Comparison of ENCODE assay signal across 8 cellular contexts in the genomic region with DNA sequence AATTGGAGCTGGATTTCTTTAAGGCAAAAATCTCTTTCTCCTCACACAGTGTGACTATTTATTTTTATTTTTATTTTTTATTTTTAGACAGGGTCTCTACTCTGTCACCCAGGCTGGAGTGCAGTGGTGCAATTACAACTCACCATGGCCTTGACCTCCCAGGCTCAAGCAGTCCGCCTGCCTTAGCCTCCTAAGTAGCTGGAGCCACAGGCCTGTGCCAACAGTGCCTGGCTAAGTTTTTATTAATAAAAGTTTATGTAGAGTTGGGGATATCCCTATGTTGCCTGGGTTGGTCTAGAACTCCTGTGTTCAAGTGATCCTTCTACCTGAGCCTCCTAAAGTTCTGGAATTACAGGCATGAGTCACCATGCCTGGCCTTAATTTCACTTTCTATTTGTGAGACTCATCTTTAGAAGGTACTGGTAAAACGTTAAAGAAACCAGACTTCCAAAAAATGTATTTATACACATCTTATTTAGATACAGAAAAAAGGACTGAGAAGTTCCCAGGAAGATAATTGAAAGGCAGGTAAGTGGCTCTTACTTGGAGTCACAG.
A peak's percentile ranks its signal among the peaks of the same experiment; 100 is the strongest.
DNase-seq lines count a peak whose midpoint lies in the region; ATAC-seq and TF ChIP-seq lines count a peak whose summit lies in the region.
"Not testable (repeated sequence)": the region's sequence is repeated elsewhere in the genome, so short reads cannot be mapped to it uniquely, and the experiment has no call there.

No MANE protein-coding gene starts in this region.

- ATAC-seq in GM19395 (IDR thresholded peaks at IDR 0.05; ENCODE audit: unreplicated experiment) (peak; percentile 58), GM21786 (IDR thresholded peaks at IDR 0.05; ENCODE audit: unreplicated experiment) (peak; percentile 52), HG02852 (IDR thresholded peaks at IDR 0.05; ENCODE audit: unreplicated experiment) (peak; percentile 51), HG03354 (IDR thresholded peaks at IDR 0.05; ENCODE audit: poor library complexity, severe bottlenecking, unreplicated experiment) (peak; percentile 57)

- DNase-seq in GM12865 (ENCODE audit: low read depth) (peak; percentile 0), OCI-M1 (lab: John Stamatoyannopoulos, UW) (peak; percentile 26), amniotic epithelial cell (ENCODE audit: low read depth) (peak; percentile 4), glomerular visceral epithelial cell (ENCODE audit: extremely low spot score) (peak; percentile 1)

- H3K4me3 ChIP-seq in GM12865 (ENCODE audit: low read depth, low read length), result not testable (repeated sequence)

- TF ChIP-seq CTCF in GM12865 (IDR thresholded peaks at IDR 0.05; ENCODE audit: insufficient read depth, low read depth, low read length, missing control alignments), result not testable (repeated sequence)
